8 cellular contexts compared by ENCODE assay signal in the genomic region with DNA sequence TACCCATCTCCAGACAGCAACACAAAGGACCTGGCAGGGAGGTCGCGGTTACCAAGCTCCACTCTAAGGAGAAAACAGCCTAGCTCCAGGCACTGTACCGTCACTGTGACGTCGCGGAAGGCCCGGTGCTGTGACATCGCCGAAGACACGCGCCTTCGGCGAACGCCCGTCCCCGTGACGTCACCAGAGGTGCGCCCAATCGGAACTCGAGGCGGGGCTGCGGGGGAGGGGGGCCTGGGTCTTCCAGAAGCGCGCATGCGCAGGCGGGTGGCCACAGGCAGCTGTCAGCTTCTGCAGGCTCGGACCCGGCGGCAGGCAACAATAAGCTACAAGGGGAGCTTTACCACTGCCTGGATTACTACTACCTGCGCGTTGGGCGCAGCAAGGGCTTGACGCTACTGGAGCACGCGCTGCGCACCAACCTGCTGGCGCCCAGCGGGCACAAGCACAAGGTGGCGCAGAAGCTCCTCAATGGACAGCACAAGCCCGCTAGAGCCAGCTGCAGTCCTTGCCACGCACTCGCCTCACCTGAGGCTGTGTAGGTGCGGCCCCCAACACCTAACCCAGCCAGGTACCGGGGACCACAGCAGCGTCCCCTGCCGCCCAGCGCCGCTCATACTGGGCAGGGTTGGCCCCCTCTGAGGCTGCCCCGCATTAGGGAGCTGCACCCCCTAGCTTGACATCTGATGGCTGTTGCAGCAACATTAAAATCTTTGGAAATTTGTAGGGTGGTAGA.
DNase-seq lines count a peak whose midpoint lies in the region; ATAC-seq, FAIRE-seq and TF ChIP-seq lines count a peak whose summit lies in the region.

No MANE protein-coding gene starts in this region.

- TF ChIP-seq CTCF in D721Med (IDR thresholded peaks at IDR 0.05; ENCODE audit: insufficient read depth, missing control alignments) (peak; percentile 5), colonic mucosa (IDR thresholded peaks at IDR 0.05) (peak; percentile 49)

- no peaks in the 10 kb centered on the region for H3K27me3 ChIP-seq in colonic mucosa

- H3K27ac ChIP-seq in colonic mucosa = peak overlapping the region; percentile 55

- no peaks in the 10 kb centered on the region for H3K9me3 ChIP-seq in colonic mucosa

- no peak for DNase-seq in D721Med (ENCODE audit: insufficient read length, low spot score)
- peak; percentile 78 to 93 for DNase-seq in NCI-H187 (lab: John Stamatoyannopoulos, UW)
- peak; percentile 83 for DNase-seq in activated CD4-positive, alpha-beta T cell treated with anti-CD3 and anti-CD28 coated beads, Interleukin-2, amount 50 U/mL, for 1 hour
- DNase-seq in colonic mucosa = peak; percentile 85
- peak; percentile 84 for DNase-seq in kidney tubule cell (ENCODE audit: low spot score)
- peak; percentile 90 for DNase-seq in stimulated activated CD4-positive, alpha-beta T cell treated with anti-CD3 and anti-CD28 coated beads, Interleukin-15, amount 100 ng/mL, for 24 hours

- H3K4me1 ChIP-seq in colonic mucosa = peaks cover 8% of the 10 kb centered on the region

- H3K4me3 ChIP-seq in colonic mucosa = peak overlapping the region; percentile 59

- H3K9ac ChIP-seq in colonic mucosa (ENCODE audit: low read depth in 2 of 2, low read length in 2 of 2) = peak overlapping the region; percentile 63 to 79

- no peaks in the 10 kb centered on the region for H3K36me3 ChIP-seq in colonic mucosa

- peak; percentile 73 for ATAC-seq in GM21737 (IDR thresholded peaks at IDR 0.05; ENCODE audit: unreplicated experiment)
- no peak for ATAC-seq in HG03196 (IDR thresholded peaks at IDR 0.05; ENCODE audit: unreplicated experiment)

- intact Hi-C loops in colonic mucosa (cut with DNase I) = loop anchor here (10.0 kb wide), 1 partner anchor 81 kb away; no protein-coding TSS in a partner anchor

- FAIRE-seq in D721Med (lab: Jason Lieb, UNC) = no peak
